In genomic region chr16:31493506-31494125, GRCh38 we compare ENCODE assay signal across 35 cellular contexts. TPM values are rescaled to one million over a fixed set of nuclear protein-coding genes. Genes with fewer than 3 reads are reported as not detected.
"Had no signal": no experiment of that assay in that cellular context is flagged by ENCODE, and none has a peak within 500 bp of the region (broad histone marks: within the 10 kb centered on the region; RNA-seq: fewer than 3 reads in every experiment).

No MANE protein-coding gene starts in this region.

- DNase-seq: activated CD4-positive, alpha-beta T cell treated with anti-CD3 and anti-CD28 coated beads, Interleukin-2, amount 10 ng/mL, durations not matched to agents 24 days and 14 days; activated CD4-positive, alpha-beta T cell treated with anti-CD3 and anti-CD28 coated beads, Interleukin-2, amount 50 U/mL, for 48 hours; activated CD8-positive, alpha-beta memory T cell treated with anti-CD3 and anti-CD28 coated beads, Interleukin-2, amount 50 U/mL, for 4 hours; activated effector memory CD4-positive, alpha-beta T cell treated with Interleukin-2 at 50 U/mL for 16 hours; activated naive CD4-positive, alpha-beta T cell treated with anti-CD3 and anti-CD28 coated beads, Interleukin-2, amount 50 U/mL, for 16 hours; activated naive CD8-positive, alpha-beta T cell treated with anti-CD3 and anti-CD28 coated beads for 36 hours; activated T-cell treated with anti-CD3 and anti-CD28 coated beads for 4 hours; activated T-cell treated with anti-CD3 and anti-CD28 coated beads, Interleukin-2, amount 50 U/mL, for 4 hours; amniotic stem cell; body of pancreas; NCI-H1092 treated with DMSO at 0.1 percent for 48 hours; NCI-H1417; NCI-H146; NCI-H187; NCI-H2029 treated with DMSO at 0.1 percent for 48 hours; NCI-H2107; NCI-H2171; NCI-H510A; NCI-H526; NCI-H748 treated with DMSO at 0.1 percent for 48 hours; NK-92 treated with Interleukin-12 subunit alpha and Interleukin-12 subunit beta, amount 100 ng/mL, for 24 hours; PC-3; Peyer's patch; RPMI8226; SHP77 treated with DMSO at 0.1 percent for 48 hours; SK-N-SH had no signal

- H3K27ac ChIP-seq: ascending aorta, body of pancreas, breast epithelium, Peyer's patch, SJSA1 had no signal

- H3K27me3 ChIP-seq: ascending aorta, body of pancreas, breast epithelium, Peyer's patch, SJSA1 had no signal

- H3K4me3 Mint-ChIP-seq: activated CD4-positive, alpha-beta T cell treated with anti-CD3 and anti-CD28 coated beads, Interleukin-2, amount 10 ng/mL, durations not matched to agents 24 days and 14 days; activated naive CD8-positive, alpha-beta T cell treated with anti-CD3 and anti-CD28 coated beads for 36 hours; activated T-cell treated with anti-CD3 and anti-CD28 coated beads, Interleukin-2, amount 50 U/mL, for 4 hours; activated T-helper 1 cell treated with anti-CD3 and anti-CD28 coated beads, Interleukin-12 subunit alpha, Interleukin-12 subunit beta, Interleukin-2, Interleukin-4 antibody, amounts not matched to agents 30 ng/mL and 10 ng/mL and 1 ng/mL, durations not matched to agents 14 hours and 24 hours and 36 hours; T-helper 1 cell treated with Interleukin-12 subunit alpha and Interleukin-12 subunit beta and Interleukin-4 antibody, amounts not matched to agents 30 μg/mL and 1 μg/mL, for 36 hours; T-helper 2 cell treated with Interferon-gamma antibody and Interleukin-4, amounts not matched to agents 5 μg/mL and 100 μg/mL, for 36 hours had no signal

- H3K27me3 Mint-ChIP-seq: activated CD4-positive, alpha-beta T cell treated with anti-CD3 and anti-CD28 coated beads, Interleukin-2, amount 10 ng/mL, durations not matched to agents 24 days and 14 days; activated naive CD8-positive, alpha-beta T cell treated with anti-CD3 and anti-CD28 coated beads for 36 hours had no signal

- H3K9ac ChIP-seq: SK-N-SH had no signal

- H3K4me1 ChIP-seq: SJSA1 had no signal

- H3K9me3 Mint-ChIP-seq: activated CD4-positive, alpha-beta T cell treated with anti-CD3 and anti-CD28 coated beads, Interleukin-2, amount 10 ng/mL, durations not matched to agents 24 days and 14 days; activated naive CD8-positive, alpha-beta T cell treated with anti-CD3 and anti-CD28 coated beads for 36 hours; activated T-cell treated with anti-CD3 and anti-CD28 coated beads, Interleukin-2, amount 50 U/mL, for 4 hours; activated T-helper 1 cell treated with anti-CD3 and anti-CD28 coated beads, Interleukin-12 subunit alpha, Interleukin-12 subunit beta, Interleukin-2, Interleukin-4 antibody, amounts not matched to agents 30 ng/mL and 10 ng/mL and 1 ng/mL, durations not matched to agents 14 hours and 24 hours and 36 hours; T-helper 1 cell treated with Interleukin-12 subunit alpha and Interleukin-12 subunit beta and Interleukin-4 antibody, amounts not matched to agents 30 μg/mL and 1 μg/mL, for 36 hours; T-helper 2 cell treated with Interferon-gamma antibody and Interleukin-4, amounts not matched to agents 5 μg/mL and 100 μg/mL, for 36 hours had no signal

- H3K27ac Mint-ChIP-seq: activated CD4-positive, alpha-beta T cell treated with anti-CD3 and anti-CD28 coated beads, Interleukin-2, amount 10 ng/mL, durations not matched to agents 24 days and 14 days; activated naive CD8-positive, alpha-beta T cell treated with anti-CD3 and anti-CD28 coated beads for 36 hours; activated T-helper 1 cell treated with anti-CD3 and anti-CD28 coated beads, Interleukin-12 subunit alpha, Interleukin-12 subunit beta, Interleukin-2, Interleukin-4 antibody, amounts not matched to agents 30 ng/mL and 10 ng/mL and 1 ng/mL, durations not matched to agents 14 hours and 24 hours and 36 hours; T-helper 1 cell treated with Interleukin-12 subunit alpha and Interleukin-12 subunit beta and Interleukin-4 antibody, amounts not matched to agents 30 μg/mL and 1 μg/mL, for 36 hours; T-helper 2 cell treated with Interferon-gamma antibody and Interleukin-4, amounts not matched to agents 5 μg/mL and 100 μg/mL, for 36 hours had no signal

- ATAC-seq: activated T-cell treated with anti-CD3 and anti-CD28 coated beads, Interleukin-2, amount 50 U/mL, for 4 hours; body of pancreas; K562; PC-3 had no signal

- H3K4me3 ChIP-seq: ascending aorta, body of pancreas, breast epithelium, K562, Peyer's patch, SJSA1 had no signal

- H3K9me3 ChIP-seq: ascending aorta, body of pancreas, breast epithelium, Peyer's patch, SJSA1, SK-N-SH had no signal

- H3K4me2 ChIP-seq: SK-N-SH had no signal

- H3K4me1 Mint-ChIP-seq: activated naive CD8-positive, alpha-beta T cell treated with anti-CD3 and anti-CD28 coated beads for 36 hours had no signal

RNA-seq across cellular contexts. Expression of gene SLC5A2, which starts 10.7 kb away (rescaled TPM):
- total RNA-seq: activated CD4-positive, alpha-beta T cell treated with anti-CD3 and anti-CD28 coated beads, Interleukin-2, amount 10 ng/mL, durations not matched to agents 24 days and 14 days; activated T-cell treated with anti-CD3 and anti-CD28 coated beads, Interleukin-2, amount 50 U/mL, for 4 hours; activated T-helper 1 cell treated with anti-CD3 and anti-CD28 coated beads, Interleukin-12 subunit alpha, Interleukin-12 subunit beta, Interleukin-2, Interleukin-4 antibody, amounts not matched to agents 30 ng/mL and 10 ng/mL and 1 ng/mL, durations not matched to agents 14 hours and 24 hours and 36 hours; cardiac septum; SJSA1 had no signal

RNA-seq across cellular contexts. Expression of gene AHSP, which starts 34.1 kb away (rescaled TPM):
- total RNA-seq: activated CD4-positive, alpha-beta T cell treated with anti-CD3 and anti-CD28 coated beads, Interleukin-2, amount 10 ng/mL, durations not matched to agents 24 days and 14 days; activated naive CD8-positive, alpha-beta T cell treated with anti-CD3 and anti-CD28 coated beads for 36 hours; activated T-cell treated with anti-CD3 and anti-CD28 coated beads, Interleukin-2, amount 50 U/mL, for 4 hours; activated T-helper 1 cell treated with anti-CD3 and anti-CD28 coated beads, Interleukin-12 subunit alpha, Interleukin-12 subunit beta, Interleukin-2, Interleukin-4 antibody, amounts not matched to agents 30 ng/mL and 10 ng/mL and 1 ng/mL, durations not matched to agents 14 hours and 24 hours and 36 hours; ascending aorta; body of pancreas; breast epithelium; M059J; PC-3; Peyer's patch; SJSA1 had no signal
- polyA plus RNA-seq: SK-N-SH had no signal
